Comparison of ENCODE assay signal across 15 cellular contexts in genomic region chr18:58228762-58229161, GRCh38.
"Had no signal": no experiment of that assay in that cellular context is flagged by ENCODE, and none has a peak within 500 bp of the region (broad histone marks: within the 10 kb centered on the region; RNA-seq: fewer than 3 reads in every experiment).

No MANE protein-coding gene starts in this region.

- H3K36me3 ChIP-seq: esophagus squamous epithelium, lower lobe of right lung, prostate gland, thoracic aorta had no signal

- H3K27me3 ChIP-seq: esophagus squamous epithelium had no signal

- H3K4me3 ChIP-seq: esophagus squamous epithelium, lower lobe of right lung, prostate gland, thoracic aorta had no signal

- H3K27ac ChIP-seq: lower lobe of right lung, thoracic aorta had no signal

- H3K9me3 ChIP-seq: esophagus squamous epithelium, lower lobe of right lung, prostate gland, thoracic aorta had no signal

- H3K27me3 Mint-ChIP-seq: activated CD8-positive, alpha-beta T cell treated with anti-CD3 and anti-CD28 coated beads for 36 hours; naive B cell had no signal

- DNase-seq: activated CD4-positive, alpha-beta T cell treated with anti-CD3 and anti-CD28 coated beads for 36 hours; activated CD8-positive, alpha-beta memory T cell treated with anti-CD3 and anti-CD28 coated beads, Interleukin-2, amount 50 U/mL, for 4 hours; activated CD8-positive, alpha-beta T cell treated with anti-CD3 and anti-CD28 coated beads for 36 hours; activated naive CD4-positive, alpha-beta T cell; aorta; esophagus squamous epithelium; foreskin fibroblast; naive B cell; stimulated activated CD4-positive, alpha-beta T cell treated with anti-CD3 and anti-CD28 coated beads, Interleukin-4, amount 100 ng/mL, for 1 hour; stimulated activated CD8-positive, alpha-beta memory T cell treated with anti-CD3 and anti-CD28 coated beads, Interleukin-4, amount 100 ng/mL, for 48 hours; stimulated activated naive CD8-positive, alpha-beta T cell treated with anti-CD3 and anti-CD28 coated beads, Interleukin-15, Interleukin-2, amounts not matched to agents 100 U/mL and 50 U/mL, for 24 hours; T-helper 9 cell had no signal

- H3K27ac Mint-ChIP-seq: activated CD4-positive, alpha-beta T cell treated with anti-CD3 and anti-CD28 coated beads for 36 hours; activated CD8-positive, alpha-beta T cell treated with anti-CD3 and anti-CD28 coated beads for 36 hours had no signal

- ATAC-seq: activated CD4-positive, alpha-beta T cell treated with anti-CD3 and anti-CD28 coated beads for 36 hours; activated CD8-positive, alpha-beta T cell treated with anti-CD3 and anti-CD28 coated beads for 36 hours; stimulated activated naive CD8-positive, alpha-beta T cell treated with anti-CD3 and anti-CD28 coated beads, Interleukin-15, Interleukin-2, amounts not matched to agents 100 U/mL and 50 U/mL, for 24 hours had no signal

- H3K4me3 Mint-ChIP-seq: activated CD4-positive, alpha-beta T cell treated with anti-CD3 and anti-CD28 coated beads for 36 hours; activated CD8-positive, alpha-beta T cell treated with anti-CD3 and anti-CD28 coated beads for 36 hours; naive B cell had no signal
